ENCODE assay signal across 14 cellular contexts in the genomic region with DNA sequence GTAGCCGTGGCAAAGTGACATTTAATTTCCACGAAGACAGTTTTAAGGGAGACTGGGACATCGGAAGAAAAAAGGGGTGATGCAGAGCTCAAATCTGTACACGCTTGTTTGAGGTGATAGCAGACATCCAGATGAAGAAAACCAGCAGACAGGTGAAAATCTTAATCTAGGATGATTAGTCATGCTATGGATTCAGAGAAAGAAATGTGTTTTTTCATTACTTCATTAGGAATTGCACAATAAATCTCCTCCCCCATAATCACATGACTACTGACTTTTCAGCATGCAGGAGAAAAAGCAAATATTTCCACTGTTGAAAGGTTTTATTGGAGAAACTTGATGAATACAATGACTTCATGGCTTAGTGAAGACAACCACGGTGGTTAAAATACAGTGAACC. TPM values are rescaled to one million over a fixed set of nuclear protein-coding genes. Genes with fewer than 3 reads are reported as not detected.
DNase-seq lines count a peak whose midpoint lies in the region; ATAC-seq, FAIRE-seq and TF ChIP-seq lines count a peak whose summit lies in the region.
"Had no signal": no experiment of that assay in that cellular context is flagged by ENCODE, and none has a peak within 500 bp of the region (broad histone marks: within the 10 kb centered on the region; RNA-seq: fewer than 3 reads in every experiment).

No MANE protein-coding gene starts in this region.

- H3K9me3 ChIP-seq in adipocyte (ENCODE audit: control insufficient read depth, low read length) (no peaks in the 10 kb centered on the region), HepG2 (ENCODE audit: low read length) (no peaks in the 10 kb centered on the region), upper lobe of right lung (no peaks in the 10 kb centered on the region)
- H3K9me3 ChIP-seq: esophagus muscularis mucosa had no signal

- no peak for TF ChIP-seq POLR2A in HepG2 (IDR thresholded peaks at IDR 0.05; ENCODE audit: insufficient read depth in 1 of 2, low read depth in 2 of 2, low read length in 2 of 2)

- WGBS in HepG2 (ENCODE audit: low lambda C conversion rate) = 76% methylated on average over 5 of the region's 5 CpGs

- TF ChIP-seq RAD21 in HepG2 (CRISPR knock-in tag; IDR thresholded peaks at IDR 0.05) = no peak

- H3K4me3 ChIP-seq in AG10803 (ENCODE audit: low read length) (no peak overlapping the region), adipocyte (ENCODE audit: low read length) (peak overlapping the region; percentile 63), HepG2 (replicated peaks in 1 of 3; ENCODE audit: insufficient read depth in 1 of 3, low read depth in 2 of 3, low read length in 3 of 3) (no peak overlapping the region), upper lobe of right lung (no peak overlapping the region)

- H3K27ac ChIP-seq in HepG2 (ENCODE audit: extremely low read length, insufficient read depth, low read length) (no peak overlapping the region), upper lobe of right lung (no peak overlapping the region)
- H3K27ac ChIP-seq: skin epidermis had no signal

- FAIRE-seq in HepG2 (lab: Jason Lieb, UNC) = no peak
- FAIRE-seq: RCC 7860 had no signal

- H3K9ac ChIP-seq in adipocyte (ENCODE audit: low read length) = peak overlapping the region; percentile 25
- no peak overlapping the region for H3K9ac ChIP-seq in HepG2 (ENCODE audit: insufficient read depth, low read depth, low read length)

- in situ Hi-C loops in HepG2 (cut with HindIII; ENCODE audit: extremely low pct_ligation_motif_present, low pct_unique_long_range_greater_than_20kb) = no loop called here

- DNase-seq in AG10803 (ENCODE audit: low read depth) = peak; percentile 62
- peak; percentile 63 for DNase-seq in HCEC 1CT
- peak; percentile 68 for DNase-seq in adipocyte (ENCODE audit: low read depth)
- DNase-seq in HepG2 (ENCODE audit: low spot score) = no peak
- DNase-seq in cortex of kidney (lab: John Stamatoyannopoulos, UW) = no peak
- no peak for DNase-seq in H4 (ENCODE audit: low spot score)
- DNase-seq in DMS53 treated with DMSO at 0.1 percent for 48 hours (lab: John Stamatoyannopoulos, UW; ENCODE audit: unreplicated experiment) = no peak
- no peak for DNase-seq in upper lobe of right lung
- DNase-seq: amniotic stem cell, DMS153, NCI-H1694 had no signal

- no peaks in the 10 kb centered on the region for H4K20me1 ChIP-seq in HepG2 (ENCODE audit: insufficient read depth, low read length)

- no peak for ATAC-seq in HepG2
- no peak for ATAC-seq in upper lobe of right lung

- H3K4me1 ChIP-seq in adipocyte (ENCODE audit: control insufficient read depth, insufficient read depth, low read length) = peaks cover 47% of the 10 kb centered on the region
- H3K4me1 ChIP-seq in HepG2 (ENCODE audit: insufficient read depth, low read length) = peaks cover 48% of the 10 kb centered on the region
- peaks cover 47% of the 10 kb centered on the region for H3K4me1 ChIP-seq in upper lobe of right lung

- no peak overlapping the region for H2AFZ ChIP-seq in HepG2 (ENCODE audit: low read length)

- BruUV-seq in HepG2 (replicated peaks; lab: Mats Ljungman, UMichigan) = no TSS peak

- H3K4me2 ChIP-seq in HepG2 (ENCODE audit: low read depth, low read length) = peak overlapping the region; percentile 79; the same call in 1 of the 2 replicates

- POLR2A ChIA-PET in HepG2 (lab: Yijun Ruan, JAX) = no interaction called here

- peaks cover 74% of the 10 kb centered on the region for H3K79me2 ChIP-seq in HepG2 (ENCODE audit: insufficient read depth, low read length)

- TF ChIP-seq EP300 in HepG2 (IDR thresholded peaks at IDR 0.05; ENCODE audit: low read depth in 2 of 2, low read length in 2 of 2) (no peak), HepG2 (CRISPR knock-in tag; IDR thresholded peaks at IDR 0.05; ENCODE audit: borderline replicate concordance) (no peak)

- H3K27me3 ChIP-seq in adipocyte (replicated peaks; ENCODE audit: control insufficient read depth, insufficient read depth, low read length) (no peaks in the 10 kb centered on the region), HepG2 (ENCODE audit: control insufficient read depth in 1 of 2, insufficient read depth in 2 of 2, low read length in 2 of 2) (no peaks in the 10 kb centered on the region; a peak in 1 of 5 replicates), upper lobe of right lung (no peaks in the 10 kb centered on the region)
- H3K27me3 ChIP-seq: esophagus muscularis mucosa had no signal

- CTCF ChIA-PET in HepG2 (lab: Yijun Ruan, JAX; ENCODE audit: low intra/inter-chr PET ratio, low total read pairs) = no interaction called here

- no peaks in the 10 kb centered on the region for H3K36me3 ChIP-seq in adipocyte (ENCODE audit: control insufficient read depth, insufficient read depth, low read length, severe bottlenecking)
- H3K36me3 ChIP-seq in HepG2 (replicated peaks in 1 of 2; ENCODE audit: control insufficient read depth in 1 of 2, insufficient read depth in 2 of 2, low read length in 2 of 2) = no peaks in the 10 kb centered on the region; a peak in 2 of 5 replicates
- no peaks in the 10 kb centered on the region for H3K36me3 ChIP-seq in upper lobe of right lung

- intact Hi-C loops in HepG2 (cut with micrococcal nuclease; ENCODE audit: unreplicated experiment) = no loop called here
- intact Hi-C loops in upper lobe of right lung (cut with DNase I) = no loop called here

- no peak for TF ChIP-seq CTCF in AG10803 (conservative IDR thresholded peaks at IDR 0.05; ENCODE audit: low read length)
- TF ChIP-seq CTCF in HepG2 (CRISPR knock-in tag; IDR thresholded peaks at IDR 0.05) = no peak
- no peak for TF ChIP-seq CTCF in upper lobe of right lung (IDR thresholded peaks at IDR 0.05)

TF ChIP-seq in HepG2, 621 proteins besides CTCF, POLR2A, EP300 and RAD21 (continues in another document):
- no peak for TF ChIP-seq HOXA9 (CRISPR knock-in tag; IDR thresholded peaks at IDR 0.05; ENCODE audit: borderline replicate concordance)
- TF ChIP-seq ZNF782 (CRISPR knock-in tag; IDR thresholded peaks at IDR 0.05; ENCODE audit: borderline replicate concordance) = no peak
- no peak for TF ChIP-seq SMARCC2 (IDR thresholded peaks at IDR 0.05)

RNA-seq across cellular contexts. Expression of a gene that starts 2.5 kb away (rescaled TPM):
- total RNA-seq in HepG2 (2016; rRNA removed; fragmentation: Illumina TruSeq; extraction: Trizol) (134 and 179 TPM in 2 replicates), upper lobe of right lung (49.9 TPM)
- total RNA-seq in HepG2 (2016; cell fraction: cytosol; rRNA removed; fragmentation: Illumina TruSeq; extraction: Trizol; ENCODE audit: low read depth) = 34.5 and 35.9 TPM in 2 replicates
- total RNA-seq in HepG2 (2016; cell fraction: insoluble cytoplasmic fraction; rRNA removed; fragmentation: Illumina TruSeq; extraction: Trizol) = 133 and 191 TPM in 2 replicates
- 49.9 and 52.8 TPM in 2 replicates for total RNA-seq in HepG2 (2016; cell fraction: membrane; rRNA removed; fragmentation: Illumina TruSeq; extraction: Trizol)
- total RNA-seq in HepG2 (2016; cell fraction: nucleus; rRNA removed; fragmentation: Illumina TruSeq; extraction: Trizol) = 52.7 and 53.0 TPM in 2 replicates
- 57.3 and 79.6 TPM in 2 replicates for polyA plus RNA-seq in HepG2 (2011; rRNA removed)
- polyA plus RNA-seq in HepG2 (2011; cell fraction: cytosol; rRNA removed) = 58.1 and 63.2 TPM in 2 replicates
- polyA plus RNA-seq in HepG2 (2011; cell fraction: nucleus; rRNA removed) = 25.6 and 26.7 TPM in 2 replicates
- 60.3 and 67.3 TPM in 2 replicates for polyA plus RNA-seq in HepG2 (2012)
- 44.5 and 46.9 TPM in 2 replicates for polyA plus RNA-seq in HepG2 (2016; cell fraction: cytosol; fragmentation: Illumina TruSeq; extraction: Trizol; ENCODE audit: low read depth)
- 208 and 231 TPM in 2 replicates for polyA plus RNA-seq in HepG2 (2016; cell fraction: insoluble cytoplasmic fraction; fragmentation: Illumina TruSeq; extraction: Trizol; ENCODE audit: low read depth)
- 41.0 and 45.0 TPM in 2 replicates for polyA plus RNA-seq in HepG2 (2016; cell fraction: membrane; fragmentation: Illumina TruSeq; extraction: Trizol; ENCODE audit: low read depth)
- polyA plus RNA-seq in HepG2 (2016; cell fraction: nucleus; fragmentation: Illumina TruSeq; extraction: Trizol; ENCODE audit: insufficient read depth, low read depth) = 70.5 and 93.1 TPM in 2 replicates
- 23.1 and 74.3 TPM in 2 replicates for polyA minus RNA-seq in HepG2 (2011; rRNA and poly(A)+ RNA removed; ENCODE audit: low replicate concordance)
- polyA minus RNA-seq in HepG2 (2011; cell fraction: cytosol; rRNA and poly(A)+ RNA removed) = 18.8 and 23.8 TPM in 2 replicates
- polyA minus RNA-seq in HepG2 (2011; cell fraction: nucleus; rRNA and poly(A)+ RNA removed) = 40.0 and 45.8 TPM in 2 replicates
- 107 and 137 TPM in 2 replicates for total RNA-seq in H4 (2014; rRNA removed; shearing (Covaris generic))

RNA-seq across cellular contexts. Expression of a gene that starts 2.8 kb away (rescaled TPM):
- 153 and 217 TPM in 2 replicates for total RNA-seq in HepG2 (2016; rRNA removed; fragmentation: Illumina TruSeq; extraction: Trizol)
- total RNA-seq in HepG2 (2016; cell fraction: cytosol; rRNA removed; fragmentation: Illumina TruSeq; extraction: Trizol; ENCODE audit: low read depth) = 38.0 and 41.2 TPM in 2 replicates
- total RNA-seq in HepG2 (2016; cell fraction: insoluble cytoplasmic fraction; rRNA removed; fragmentation: Illumina TruSeq; extraction: Trizol) = 146 and 228 TPM in 2 replicates
- 44.1 and 50.3 TPM in 2 replicates for total RNA-seq in HepG2 (2016; cell fraction: membrane; rRNA removed; fragmentation: Illumina TruSeq; extraction: Trizol)
- total RNA-seq in HepG2 (2016; cell fraction: nucleus; rRNA removed; fragmentation: Illumina TruSeq; extraction: Trizol) = 58.1 and 62.8 TPM in 2 replicates
- 56.8 and 63.3 TPM in 2 replicates for polyA plus RNA-seq in HepG2 (2011; rRNA removed)
- polyA plus RNA-seq in HepG2 (2011; cell fraction: cytosol; rRNA removed) = 59.6 and 59.8 TPM in 2 replicates
- polyA plus RNA-seq in HepG2 (2011; cell fraction: nucleus; rRNA removed) = 27.3 and 29.0 TPM in 2 replicates
- 65.3 and 99.2 TPM in 2 replicates for polyA plus RNA-seq in HepG2 (2012)
- polyA plus RNA-seq in HepG2 (2016; cell fraction: cytosol; fragmentation: Illumina TruSeq; extraction: Trizol; ENCODE audit: low read depth) = 25.0 and 26.0 TPM in 2 replicates
- 203 and 221 TPM in 2 replicates for polyA plus RNA-seq in HepG2 (2016; cell fraction: insoluble cytoplasmic fraction; fragmentation: Illumina TruSeq; extraction: Trizol; ENCODE audit: low read depth)
- 31.6 and 33.3 TPM in 2 replicates for polyA plus RNA-seq in HepG2 (2016; cell fraction: membrane; fragmentation: Illumina TruSeq; extraction: Trizol; ENCODE audit: low read depth)
- polyA plus RNA-seq in HepG2 (2016; cell fraction: nucleus; fragmentation: Illumina TruSeq; extraction: Trizol; ENCODE audit: insufficient read depth, low read depth) = 73.7 and 75.1 TPM in 2 replicates
- 194 and 353 TPM in 2 replicates for polyA minus RNA-seq in HepG2 (2011; rRNA and poly(A)+ RNA removed; ENCODE audit: low replicate concordance)
- polyA minus RNA-seq in HepG2 (2011; cell fraction: cytosol; rRNA and poly(A)+ RNA removed) = 73.6 and 86.4 TPM in 2 replicates
- 55.2 and 63.2 TPM in 2 replicates for polyA minus RNA-seq in HepG2 (2011; cell fraction: nucleus; rRNA and poly(A)+ RNA removed)
- total RNA-seq in H4 (2014; rRNA removed; shearing (Covaris generic)) = 89.4 and 125 TPM in 2 replicates
- total RNA-seq in upper lobe of right lung = 44.3 TPM

Comparison
In these comparisons a context has a peak if more than half of its experiments do, and no peak if none do; other contexts are left out.
1. DNase-seq: peak in AG10803 (single experiment), HCEC 1CT (single experiment) and adipocyte (single experiment); none in HepG2 (single experiment), cortex of kidney (single experiment), H4 (single experiment), DMS53 treated with DMSO at 0.1 percent for 48 hours (single experiment) and upper lobe of right lung (single experiment).